ENCODE assay signal across 15 cellular contexts in genomic region chr13:67278230-67278629, GRCh38. TPM values are rescaled to one million over a fixed set of nuclear protein-coding genes. Genes with fewer than 3 reads are reported as not detected.
A peak's percentile ranks its signal among the peaks of the same experiment; 100 is the strongest.
DNase-seq lines count a peak whose midpoint lies in the region; ATAC-seq and TF ChIP-seq lines count a peak whose summit lies in the region.
"Had no signal": no experiment of that assay in that cellular context is flagged by ENCODE, and none has a peak within 500 bp of the region (broad histone marks: within the 10 kb centered on the region; RNA-seq: fewer than 3 reads in every experiment).

No MANE protein-coding gene starts in this region.

- no peaks in the 10 kb centered on the region for H3K36me3 ChIP-seq in ACC112 (ENCODE audit: insufficient read depth, low read length)
- H3K36me3 ChIP-seq: ovary had no signal

- H3K27ac ChIP-seq in ACC112 (ENCODE audit: low read depth, low read length) = peak overlapping the region; percentile 78
- H3K27ac ChIP-seq: hepatocyte, ovary, RWPE1 had no signal

- no peak overlapping the region for H2AFZ ChIP-seq in ACC112 (ENCODE audit: low read length, unreplicated experiment)
- H2AFZ ChIP-seq: hepatocyte had no signal

- no peak for ATAC-seq in GM18909 (IDR thresholded peaks at IDR 0.05; ENCODE audit: poor library complexity, unreplicated experiment)
- ATAC-seq: activated naive CD8-positive, alpha-beta T cell treated with anti-CD3 and anti-CD28 coated beads, Interleukin-2, amount 50 U/mL, for 24 hours; stimulated activated naive CD8-positive, alpha-beta T cell treated with anti-CD3 and anti-CD28 coated beads, Interleukin-15, amount 100 ng/mL, for 72 hours had no signal

- H3K4me1 ChIP-seq in ACC112 (ENCODE audit: control insufficient read depth, insufficient read depth, low read length, unreplicated experiment) = peaks cover 25% of the 10 kb centered on the region

- no peak for TF ChIP-seq CTCF in astrocyte of the spinal cord (IDR thresholded peaks at IDR 0.05; ENCODE audit: low read depth, low read length)

- DNase-seq in HT1080 (ENCODE audit: low read depth) = peak; percentile 66
- DNase-seq in astrocyte of the spinal cord (ENCODE audit: low read depth, low spot score) = peak; percentile 97
- DNase-seq in kidney glomerular epithelial cell (lab: John Stamatoyannopoulos, UW) = peak; percentile 79
- no peak for DNase-seq in DMS79 (lab: John Stamatoyannopoulos, UW)
- no peak for DNase-seq in LoVo (ENCODE audit: low spot score)
- DNase-seq in stimulated activated naive CD4-positive, alpha-beta T cell (lab: John Stamatoyannopoulos, UW) = no peak
- DNase-seq: activated naive CD8-positive, alpha-beta T cell treated with anti-CD3 and anti-CD28 coated beads, Interleukin-2, amount 50 U/mL, for 24 hours; CD4-positive, alpha-beta T cell; KG1; ovary; stimulated activated naive CD8-positive, alpha-beta T cell treated with anti-CD3 and anti-CD28 coated beads, Interleukin-15, amount 100 ng/mL, for 72 hours had no signal

- in situ Hi-C loops in astrocyte of the spinal cord (cut with HindIII; ENCODE audit: low sequenced_read_pairs) = no loop called here

- H3K79me2 ChIP-seq in ACC112 (ENCODE audit: control insufficient read depth, insufficient read depth, low read length, unreplicated experiment) = no peaks in the 10 kb centered on the region
- H3K79me2 ChIP-seq: hepatocyte had no signal

- no peak overlapping the region for H3K4me3 ChIP-seq in ACC112 (ENCODE audit: low read depth, low read length)
- H3K4me3 ChIP-seq in astrocyte of the spinal cord (ENCODE audit: low read depth, low read length) = no peak overlapping the region
- H3K4me3 ChIP-seq: hepatocyte, ovary had no signal

- no peaks in the 10 kb centered on the region for H3K27me3 ChIP-seq in ACC112 (ENCODE audit: insufficient read depth, low read length)
- H3K27me3 ChIP-seq: hepatocyte, ovary had no signal

RNA-seq across cellular contexts. Expression of gene PCDH9, which starts 48.1 kb away (rescaled TPM):
- total RNA-seq in HT1080 (2014; rRNA removed; shearing (Covaris generic)) = 0.50 and 0.92 TPM in 2 replicates
- 0.10 and 0.24 TPM in 2 replicates for polyA plus RNA-seq in HT1080 (2015; cell fraction: cytosol; rRNA removed)
- 0.35 and 0.76 TPM in 2 replicates for polyA plus RNA-seq in HT1080 (2015; cell fraction: nucleus; rRNA removed)

Comparison
In these comparisons a context has a peak if more than half of its experiments do, and no peak if none do; other contexts are left out.
1. DNase-seq: peak in HT1080 (single experiment), astrocyte of the spinal cord (single experiment) and kidney glomerular epithelial cell (single experiment); none in DMS79 (single experiment), LoVo (single experiment) and stimulated activated naive CD4-positive, alpha-beta T cell (0 of 6).